In the genomic region with DNA sequence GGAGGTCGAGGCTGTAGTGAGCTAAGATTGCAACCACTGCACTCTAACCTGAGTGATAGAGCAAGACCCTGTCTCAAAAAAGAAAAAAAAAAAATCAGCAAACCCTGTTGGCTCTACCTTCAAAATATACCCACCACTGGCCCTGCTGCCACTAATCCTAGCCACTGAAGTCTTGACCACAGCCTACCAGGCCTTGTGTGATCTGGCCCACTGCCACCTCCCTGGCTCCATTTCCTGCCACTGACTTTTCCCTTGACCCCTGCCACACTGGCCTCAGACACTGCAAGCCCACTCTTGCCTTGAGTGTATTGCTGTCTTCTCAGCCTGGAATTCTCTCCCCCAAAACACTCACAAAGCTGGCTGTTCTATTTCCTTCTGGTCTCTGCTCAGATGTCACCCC, we compare ENCODE assay signal across 24 cellular contexts. TPM values are rescaled to one million over a fixed set of nuclear protein-coding genes. Genes with fewer than 3 reads are reported as not detected.
"Had no signal": no experiment of that assay in that cellular context is flagged by ENCODE, and none has a peak within 500 bp of the region (broad histone marks: within the 10 kb centered on the region; RNA-seq: fewer than 3 reads in every experiment).

No MANE protein-coding gene starts in this region.

- H3K4me1 Mint-ChIP-seq: activated T-helper 17 cell treated with anti-CD3 and anti-CD28 coated beads, Interleukin-2, amount 50 U/mL, for 72 hours had no signal

- H3K36me3 Mint-ChIP-seq: activated naive CD4-positive, alpha-beta T cell treated with anti-CD3 and anti-CD28 coated beads, Interleukin-2, amount 50 U/mL, for 72 hours; WTC11 had no signal

- H3K27ac Mint-ChIP-seq: WTC11 had no signal

- H3K9me3 Mint-ChIP-seq: activated naive CD4-positive, alpha-beta T cell treated with anti-CD3 and anti-CD28 coated beads, Interleukin-2, amount 50 U/mL, for 72 hours; activated T-helper 17 cell treated with anti-CD3 and anti-CD28 coated beads, Interleukin-2, amount 50 U/mL, for 72 hours had no signal

- H3K27me3 Mint-ChIP-seq: T-helper 17 cell had no signal

- H3K27ac ChIP-seq: brain microvascular endothelial cell had no signal

- DNase-seq: activated CD4-positive, alpha-beta T cell treated with anti-CD3 and anti-CD28 coated beads for 48 hours; activated CD4-positive, alpha-beta T cell treated with anti-CD3 and anti-CD28 coated beads, Interleukin-2, amount 50 U/mL, for 48 hours; activated CD4-positive, CD25-positive, alpha-beta regulatory T cell treated with anti-CD3 and anti-CD28 coated beads, Interleukin-2, amount 50 U/mL, for 72 hours; activated gamma-delta T cell; activated T-cell treated with anti-CD3 and anti-CD28 coated beads for 4 hours; activated T-cell treated with anti-CD3 and anti-CD28 coated beads, Interleukin-2, amount 50 U/mL, for 48 hours; amygdala; brain microvascular endothelial cell; cerebellar nuclear complex; Karpas-422; NCI-H1105 treated with DMSO at 0.1 percent for 48 hours; NCI-H1436 treated with DMSO at 0.1 percent for 48 hours; NCI-H187; NCI-H2081; NCI-H510A treated with DMSO at 0.1 percent for 48 hours; SIG-M5; T-helper 17 cell; T-helper 9 cell had no signal

- H3K4me3 Mint-ChIP-seq: activated T-helper 17 cell treated with anti-CD3 and anti-CD28 coated beads, Interleukin-2, amount 50 U/mL, for 72 hours; T-helper 17 cell; WTC11 had no signal

- H3K27me3 ChIP-seq: brain microvascular endothelial cell had no signal

- ATAC-seq: activated naive CD4-positive, alpha-beta T cell treated with anti-CD3 and anti-CD28 coated beads, Interleukin-2, amount 50 U/mL, for 72 hours; activated T-helper 17 cell treated with anti-CD3 and anti-CD28 coated beads, Interleukin-2, amount 50 U/mL, for 72 hours; T-helper 17 cell; WTC11 had no signal

- H3K36me3 ChIP-seq: brain microvascular endothelial cell had no signal

- FAIRE-seq: astrocyte, RCC 7860 had no signal

RNA-seq across cellular contexts. Expression of a gene that starts 33.7 kb away (rescaled TPM):
- total RNA-seq: cardiac septum had no signal
